Comparison of ENCODE assay signal across 23 cellular contexts in genomic region chr4:4810365-4810764, GRCh38.
DNase-seq lines count a peak whose midpoint lies in the region; ATAC-seq lines count a peak whose summit lies in the region.
"Had no signal": no experiment of that assay in that cellular context is flagged by ENCODE, and none has a peak within 500 bp of the region (broad histone marks: within the 10 kb centered on the region; RNA-seq: fewer than 3 reads in every experiment).

No MANE protein-coding gene starts in this region.

- ATAC-seq in HG03439 (IDR thresholded peaks at IDR 0.05; ENCODE audit: unreplicated experiment) (no peak), HG03342 (IDR thresholded peaks at IDR 0.05; ENCODE audit: unreplicated experiment) (no peak)
- ATAC-seq: PC-3, Right ventricle myocardium inferior, SK-N-SH treated with all-trans-retinoic acid at 6 μM for 48 hours had no signal

- DNase-seq in C1 segment of cervical spinal cord (lab: John Stamatoyannopoulos, UW) = peak in 8 of 14 donors; percentile 9 to 70 (median 32)
- DNase-seq in anterior cingulate cortex (lab: John Stamatoyannopoulos, UW) = peak in 44 of 58 donors; percentile 6 to 86 (median 44)
- DNase-seq in left kidney (ENCODE audit: low read depth, low spot score) = peak; percentile 79
- peak; percentile 14 for DNase-seq in superior temporal gyrus (ENCODE audit: extremely low spot score)
- DNase-seq in RKO (ENCODE audit: low spot score) = no peak
- DNase-seq: AML-193; CD8-positive, alpha-beta memory T cell; DND-41; HCEC 1CT; Karpas-422; NCI-H1092; NCI-H146; NCI-H1930; NCI-H2107; NCI-H524 treated with DMSO at 0.1 percent for 48 hours; NCI-H82; NK-92 treated with Interleukin-12 subunit alpha and Interleukin-12 subunit beta, amount 100 ng/mL, for 24 hours; PC-3; SJCRH30 had no signal
